Comparison of ENCODE assay signal across 1 cellular context in the genomic region with DNA sequence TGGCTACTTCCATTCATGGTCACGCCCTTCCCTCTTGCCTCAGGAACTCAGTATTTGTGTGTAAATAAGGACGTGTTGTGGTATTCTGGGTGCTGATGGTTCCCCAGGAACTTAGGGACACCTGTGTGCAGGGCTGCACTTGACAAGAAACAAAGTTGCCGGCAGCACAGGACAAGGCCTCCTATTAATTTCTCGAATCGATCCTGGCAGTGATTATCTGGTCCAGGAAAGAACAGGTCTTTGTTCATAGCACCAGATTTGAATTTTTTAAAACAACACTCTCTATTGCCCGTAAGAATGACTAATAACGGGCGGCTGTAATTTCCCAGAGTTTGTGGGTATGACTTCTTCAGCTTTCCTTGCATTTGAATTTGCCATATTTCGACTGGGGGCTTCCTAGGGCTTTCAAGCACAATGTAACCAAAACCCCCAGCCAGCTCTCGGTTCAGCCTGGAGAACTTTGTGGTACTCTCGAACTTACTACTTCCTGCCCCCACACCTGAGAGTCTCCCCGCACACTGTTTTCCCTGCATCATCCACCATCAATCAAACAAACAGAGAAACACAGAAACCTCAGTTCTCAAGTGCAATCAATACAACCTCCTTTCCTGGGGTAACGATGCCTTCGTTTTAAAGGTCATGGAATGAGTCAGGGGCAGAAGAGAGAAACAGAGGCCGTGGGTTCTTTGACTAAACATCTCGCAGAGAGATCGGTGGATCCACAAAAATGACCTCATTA.
TF ChIP-seq lines count a peak whose summit lies in the region.

No MANE protein-coding gene starts in this region.

TF ChIP-seq in SK-N-SH treated with all-trans-retinoic acid at 6 μM for 48 hours, 23 proteins besides CTCF, POLR2A, EP300 and RAD21 (continued from another document):
- TF ChIP-seq PATZ1 (CRISPR knock-in tag; IDR thresholded peaks at IDR 0.05; ENCODE audit: borderline replicate concordance) (no peak), ZNF70 (CRISPR knock-in tag; IDR thresholded peaks at IDR 0.05) (no peak)
